8 cellular contexts compared by ENCODE assay signal in the genomic region with DNA sequence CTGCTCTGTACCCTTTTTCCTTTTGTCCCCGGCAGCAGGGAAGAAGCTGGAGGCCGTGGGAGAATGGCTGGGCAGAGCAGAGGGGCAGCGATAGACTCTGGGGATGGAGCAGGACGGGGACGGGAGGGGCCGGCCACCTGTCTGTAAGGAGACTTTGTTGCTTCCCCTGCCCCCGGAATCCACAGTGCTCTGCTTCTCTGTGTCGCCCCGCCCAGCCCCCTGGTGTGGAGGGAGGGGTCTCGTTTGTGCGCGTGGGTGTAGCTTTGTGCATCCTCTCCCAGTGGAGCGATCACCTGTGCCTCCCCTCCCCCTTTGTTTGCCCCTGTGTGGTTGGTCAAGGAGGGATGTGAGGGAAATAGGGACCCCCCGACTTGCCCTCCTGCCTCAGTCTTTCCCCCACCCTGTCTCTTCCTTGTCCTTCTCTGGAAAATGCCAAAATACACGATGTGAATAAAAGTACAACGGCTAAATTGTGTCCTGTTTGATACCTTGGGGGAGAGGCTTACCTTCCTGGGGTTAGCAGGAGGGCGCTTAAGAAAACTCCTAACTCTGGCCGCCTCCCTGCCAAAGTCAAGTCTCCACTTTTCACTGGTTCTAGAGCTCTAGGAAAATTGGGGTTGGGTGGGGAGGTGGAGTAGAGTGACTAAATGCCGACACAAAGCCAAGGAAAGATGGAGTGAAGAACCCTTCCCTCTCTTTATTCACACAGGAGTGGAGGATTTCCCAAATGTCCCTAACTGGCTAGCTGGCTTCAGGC. TPM values are rescaled to one million over a fixed set of nuclear protein-coding genes. Genes with fewer than 3 reads are reported as not detected.
DNase-seq lines count a peak whose midpoint lies in the region; ATAC-seq and TF ChIP-seq lines count a peak whose summit lies in the region.

No MANE protein-coding gene starts in this region.

- peaks cover 39% of the 10 kb centered on the region for H3K4me1 ChIP-seq in suprapubic skin

- no peaks in the 10 kb centered on the region for H3K9me3 ChIP-seq in suprapubic skin

- peaks cover 37% of the 10 kb centered on the region for H3K4me1 Mint-ChIP-seq in T-helper 2 cell treated with Interferon-gamma antibody and Interleukin-4, amounts not matched to agents 5 μg/mL and 100 μg/mL, for 36 hours (ENCODE audit: low read depth)
- H3K4me1 Mint-ChIP-seq in activated naive CD8-positive, alpha-beta T cell (ENCODE audit: low read depth) = peaks cover 43% of the 10 kb centered on the region

- ATAC-seq in left lobe of liver = no peak

- TF ChIP-seq EP300 in suprapubic skin (IDR thresholded peaks at IDR 0.05) = no peak

- peaks cover 70% of the 10 kb centered on the region for H3K36me3 Mint-ChIP-seq in T-helper 2 cell treated with Interferon-gamma antibody and Interleukin-4, amounts not matched to agents 5 μg/mL and 100 μg/mL, for 36 hours (ENCODE audit: low read depth)
- H3K36me3 Mint-ChIP-seq in activated naive CD8-positive, alpha-beta T cell = peaks cover 3% of the 10 kb centered on the region

- peak overlapping the region; percentile 97 for H3K4me3 ChIP-seq in suprapubic skin

- TF ChIP-seq CTCF in suprapubic skin (IDR thresholded peaks at IDR 0.05) = no peak

- no peaks in the 10 kb centered on the region for H3K27me3 Mint-ChIP-seq in T-helper 2 cell treated with Interferon-gamma antibody and Interleukin-4, amounts not matched to agents 5 μg/mL and 100 μg/mL, for 36 hours (ENCODE audit: low read depth)
- H3K27me3 Mint-ChIP-seq in activated naive CD8-positive, alpha-beta T cell = no peaks in the 10 kb centered on the region

- H3K4me3 Mint-ChIP-seq in T-helper 2 cell treated with Interferon-gamma antibody and Interleukin-4, amounts not matched to agents 5 μg/mL and 100 μg/mL, for 36 hours = peak overlapping the region; percentile 92
- peak overlapping the region; percentile 94 for H3K4me3 Mint-ChIP-seq in activated naive CD8-positive, alpha-beta T cell

- no peak overlapping the region for H3K27ac Mint-ChIP-seq in T-helper 2 cell treated with Interferon-gamma antibody and Interleukin-4, amounts not matched to agents 5 μg/mL and 100 μg/mL, for 36 hours
- no peak overlapping the region for H3K27ac Mint-ChIP-seq in activated naive CD8-positive, alpha-beta T cell

- H3K27ac ChIP-seq in layer of hippocampus (ENCODE audit: low read depth, low read length) (peak overlapping the region; percentile 93), suprapubic skin (peak overlapping the region; percentile 94)

- peaks cover 66% of the 10 kb centered on the region for H3K36me3 ChIP-seq in suprapubic skin

- 65% methylated on average over 19 of the region's 19 CpGs for WGBS in suprapubic skin

- H3K9me3 Mint-ChIP-seq in T-helper 2 cell treated with Interferon-gamma antibody and Interleukin-4, amounts not matched to agents 5 μg/mL and 100 μg/mL, for 36 hours = no peaks in the 10 kb centered on the region
- no peaks in the 10 kb centered on the region for H3K9me3 Mint-ChIP-seq in activated naive CD8-positive, alpha-beta T cell (ENCODE audit: low read depth)

- H3K27me3 ChIP-seq in layer of hippocampus (ENCODE audit: control insufficient read depth, insufficient read depth, low read length) (no peaks in the 10 kb centered on the region), suprapubic skin (no peaks in the 10 kb centered on the region)

- no peak for TF ChIP-seq POLR2A in suprapubic skin (IDR thresholded peaks at IDR 0.05)

- DNase-seq in T-helper 2 cell treated with Interferon-gamma antibody and Interleukin-4, amounts not matched to agents 5 μg/mL and 100 μg/mL, for 36 hours (ENCODE audit: low spot score) = no peak
- no peak for DNase-seq in T-helper 2 cell
- no peak for DNase-seq in suprapubic skin (ENCODE audit: low spot score in 2 of 2)
- no peak for DNase-seq in left lobe of liver (ENCODE audit: low spot score)
- no peak for DNase-seq in NOMO-1 treated with dmso at 0.1 percent for 144 hours (lab: John Stamatoyannopoulos, UW; ENCODE audit: unreplicated experiment)
- DNase-seq in cerebellum (ENCODE audit: low spot score) = no peak

RNA-seq across cellular contexts. Expression of gene TPI1, which starts 1.0 kb away (rescaled TPM):
- total RNA-seq in suprapubic skin (100 to 1,000 TPM; 185 to 498 (median 405) TPM), left lobe of liver (300 TPM), cerebellum (270 TPM)

RNA-seq across cellular contexts. Expression of gene SPSB2, which starts 6.8 kb away (rescaled TPM):
- total RNA-seq in suprapubic skin (10 to 100 TPM in 1 of 4 donors, 1 to 10 TPM in 3; 3.0 to 16.5 (median 7.5) TPM), left lobe of liver (4.7 TPM), cerebellum (3.1 TPM)

RNA-seq across cellular contexts. Expression of gene USP5, which starts 14.4 kb away (rescaled TPM):
- total RNA-seq in suprapubic skin (10 to 100 TPM; 54.7 to 71.8 (median 68.9) TPM), left lobe of liver (48.0 TPM), cerebellum (45.4 TPM)

RNA-seq across cellular contexts. Expression of gene CDCA3, which starts 15.3 kb away (rescaled TPM):
- total RNA-seq in suprapubic skin (1 to 10 TPM; 4.8 to 8.9 (median 5.9) TPM), left lobe of liver (0.58 TPM), cerebellum (10.2 TPM)

RNA-seq across cellular contexts. Expression of gene GNB3, which starts 25.6 kb away (rescaled TPM):
- total RNA-seq in suprapubic skin (1 to 10 TPM in 2 of 4 donors, under 1 TPM in 1, not detected in 1; 0.72 to 1.5 (median 1.4) TPM), left lobe of liver (0.08 TPM), cerebellum (5.5 TPM)
